In the genomic region with DNA sequence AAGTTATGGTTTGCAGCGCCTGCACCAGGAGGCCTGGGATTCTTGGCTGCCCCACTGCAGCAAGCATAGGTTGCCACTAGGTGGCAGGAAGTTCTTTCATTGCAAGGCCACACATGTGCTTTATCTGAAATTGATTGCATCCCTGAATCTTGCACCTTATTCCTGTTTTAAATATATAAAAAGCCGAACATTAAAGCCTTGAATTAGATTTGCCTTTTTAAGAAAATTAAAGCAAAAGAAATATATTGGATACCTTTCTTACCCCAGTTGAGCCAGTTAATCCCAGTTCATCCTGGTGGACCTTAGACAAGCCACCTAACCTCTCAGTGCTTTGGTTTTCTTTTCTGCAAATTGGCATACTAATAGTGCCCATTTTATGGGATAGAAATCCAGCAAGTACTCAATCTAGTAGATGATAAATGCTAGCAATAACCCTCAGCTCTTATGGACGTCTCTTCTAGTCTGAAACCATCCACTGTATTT, we compare ENCODE assay signal across 1 cellular context.
TF ChIP-seq lines count a peak whose summit lies in the region.

No MANE protein-coding gene starts in this region.

TF ChIP-seq in HepG2, 621 proteins besides CTCF, POLR2A, EP300 and RAD21 (continues in another document):
- TF ChIP-seq ZNF317 (CRISPR knock-in tag; IDR thresholded peaks at IDR 0.05) (no peak), NFKBIZ (CRISPR knock-in tag; IDR thresholded peaks at IDR 0.05) (no peak), AHR (CRISPR knock-in tag; IDR thresholded peaks at IDR 0.05) (no peak), U2AF1 (optimal IDR thresholded peaks at IDR 0.05; ENCODE audit: low read depth, low read length) (no peak), NR2F1 (CRISPR knock-in tag; IDR thresholded peaks at IDR 0.05) (no peak), GABPB1 (CRISPR knock-in tag; IDR thresholded peaks at IDR 0.05) (no peak), NCOA5 (CRISPR knock-in tag; IDR thresholded peaks at IDR 0.05) (no peak), RARG (CRISPR knock-in tag; IDR thresholded peaks at IDR 0.05; ENCODE audit: low read depth) (no peak), PITX1 (CRISPR knock-in tag; IDR thresholded peaks at IDR 0.05) (no peak), ZNF781 (CRISPR knock-in tag; IDR thresholded peaks at IDR 0.05; ENCODE audit: borderline replicate concordance, not compliant biosample characterization) (no peak), MYNN (CRISPR knock-in tag; IDR thresholded peaks at IDR 0.05; ENCODE audit: low read depth) (no peak), SKI (IDR thresholded peaks at IDR 0.05; ENCODE audit: partially characterized antibody) (no peak), KDM3A (CRISPR knock-in tag; IDR thresholded peaks at IDR 0.05; ENCODE audit: low read depth) (no peak), FOSL1 (CRISPR knock-in tag; IDR thresholded peaks at IDR 0.05; ENCODE audit: borderline replicate concordance) (no peak), MBNL3 (CRISPR knock-in tag; conservative IDR thresholded peaks at IDR 0.05) (no peak), REXO4 (CRISPR knock-in tag; IDR thresholded peaks at IDR 0.05; ENCODE audit: borderline replicate concordance) (no peak), NFE2 (CRISPR knock-in tag; IDR thresholded peaks at IDR 0.05) (no peak), ZNF251 (CRISPR knock-in tag; IDR thresholded peaks at IDR 0.05) (no peak)
- TF ChIP-seq, protein P1, sequence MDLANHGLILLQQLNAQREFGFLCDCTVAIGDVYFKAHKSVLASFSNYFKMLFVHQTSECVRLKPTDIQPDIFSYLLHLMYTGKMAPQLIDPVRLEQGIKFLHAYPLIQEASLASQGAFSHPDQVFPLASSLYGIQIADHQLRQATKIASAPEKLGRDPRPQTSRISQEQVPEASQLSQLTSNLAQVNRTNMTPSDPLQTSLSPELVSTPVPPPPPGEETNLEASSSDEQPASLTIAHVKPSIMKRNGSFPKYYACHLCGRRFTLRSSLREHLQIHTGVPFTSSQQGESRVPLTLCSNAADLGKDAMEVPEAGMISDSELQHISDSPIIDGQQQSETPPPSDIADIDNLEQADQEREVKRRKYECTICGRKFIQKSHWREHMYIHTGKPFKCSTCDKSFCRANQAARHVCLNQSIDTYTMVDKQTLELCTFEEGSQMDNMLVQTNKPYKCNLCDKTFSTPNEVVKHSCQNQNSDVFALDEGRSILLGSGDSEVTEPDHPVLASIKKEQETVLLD (CRISPR knock-in tag; IDR thresholded peaks at IDR 0.05; ENCODE audit: low read depth), result no peak
- TF ChIP-seq, protein P2, sequence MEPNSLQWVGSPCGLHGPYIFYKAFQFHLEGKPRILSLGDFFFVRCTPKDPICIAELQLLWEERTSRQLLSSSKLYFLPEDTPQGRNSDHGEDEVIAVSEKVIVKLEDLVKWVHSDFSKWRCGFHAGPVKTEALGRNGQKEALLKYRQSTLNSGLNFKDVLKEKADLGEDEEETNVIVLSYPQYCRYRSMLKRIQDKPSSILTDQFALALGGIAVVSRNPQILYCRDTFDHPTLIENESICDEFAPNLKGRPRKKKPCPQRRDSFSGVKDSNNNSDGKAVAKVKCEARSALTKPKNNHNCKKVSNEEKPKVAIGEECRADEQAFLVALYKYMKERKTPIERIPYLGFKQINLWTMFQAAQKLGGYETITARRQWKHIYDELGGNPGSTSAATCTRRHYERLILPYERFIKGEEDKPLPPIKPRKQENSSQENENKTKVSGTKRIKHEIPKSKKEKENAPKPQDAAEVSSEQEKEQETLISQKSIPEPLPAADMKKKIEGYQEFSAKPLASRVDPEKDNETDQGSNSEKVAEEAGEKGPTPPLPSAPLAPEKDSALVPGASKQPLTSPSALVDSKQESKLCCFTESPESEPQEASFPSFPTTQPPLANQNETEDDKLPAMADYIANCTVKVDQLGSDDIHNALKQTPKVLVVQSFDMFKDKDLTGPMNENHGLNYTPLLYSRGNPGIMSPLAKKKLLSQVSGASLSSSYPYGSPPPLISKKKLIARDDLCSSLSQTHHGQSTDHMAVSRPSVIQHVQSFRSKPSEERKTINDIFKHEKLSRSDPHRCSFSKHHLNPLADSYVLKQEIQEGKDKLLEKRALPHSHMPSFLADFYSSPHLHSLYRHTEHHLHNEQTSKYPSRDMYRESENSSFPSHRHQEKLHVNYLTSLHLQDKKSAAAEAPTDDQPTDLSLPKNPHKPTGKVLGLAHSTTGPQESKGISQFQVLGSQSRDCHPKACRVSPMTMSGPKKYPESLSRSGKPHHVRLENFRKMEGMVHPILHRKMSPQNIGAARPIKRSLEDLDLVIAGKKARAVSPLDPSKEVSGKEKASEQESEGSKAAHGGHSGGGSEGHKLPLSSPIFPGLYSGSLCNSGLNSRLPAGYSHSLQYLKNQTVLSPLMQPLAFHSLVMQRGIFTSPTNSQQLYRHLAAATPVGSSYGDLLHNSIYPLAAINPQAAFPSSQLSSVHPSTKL (CRISPR knock-in tag; IDR thresholded peaks at IDR 0.05), result 0 out of 2 replicates have a peak, but pooled peaks have one; percentile 9
- TF ChIP-seq, protein P3, sequence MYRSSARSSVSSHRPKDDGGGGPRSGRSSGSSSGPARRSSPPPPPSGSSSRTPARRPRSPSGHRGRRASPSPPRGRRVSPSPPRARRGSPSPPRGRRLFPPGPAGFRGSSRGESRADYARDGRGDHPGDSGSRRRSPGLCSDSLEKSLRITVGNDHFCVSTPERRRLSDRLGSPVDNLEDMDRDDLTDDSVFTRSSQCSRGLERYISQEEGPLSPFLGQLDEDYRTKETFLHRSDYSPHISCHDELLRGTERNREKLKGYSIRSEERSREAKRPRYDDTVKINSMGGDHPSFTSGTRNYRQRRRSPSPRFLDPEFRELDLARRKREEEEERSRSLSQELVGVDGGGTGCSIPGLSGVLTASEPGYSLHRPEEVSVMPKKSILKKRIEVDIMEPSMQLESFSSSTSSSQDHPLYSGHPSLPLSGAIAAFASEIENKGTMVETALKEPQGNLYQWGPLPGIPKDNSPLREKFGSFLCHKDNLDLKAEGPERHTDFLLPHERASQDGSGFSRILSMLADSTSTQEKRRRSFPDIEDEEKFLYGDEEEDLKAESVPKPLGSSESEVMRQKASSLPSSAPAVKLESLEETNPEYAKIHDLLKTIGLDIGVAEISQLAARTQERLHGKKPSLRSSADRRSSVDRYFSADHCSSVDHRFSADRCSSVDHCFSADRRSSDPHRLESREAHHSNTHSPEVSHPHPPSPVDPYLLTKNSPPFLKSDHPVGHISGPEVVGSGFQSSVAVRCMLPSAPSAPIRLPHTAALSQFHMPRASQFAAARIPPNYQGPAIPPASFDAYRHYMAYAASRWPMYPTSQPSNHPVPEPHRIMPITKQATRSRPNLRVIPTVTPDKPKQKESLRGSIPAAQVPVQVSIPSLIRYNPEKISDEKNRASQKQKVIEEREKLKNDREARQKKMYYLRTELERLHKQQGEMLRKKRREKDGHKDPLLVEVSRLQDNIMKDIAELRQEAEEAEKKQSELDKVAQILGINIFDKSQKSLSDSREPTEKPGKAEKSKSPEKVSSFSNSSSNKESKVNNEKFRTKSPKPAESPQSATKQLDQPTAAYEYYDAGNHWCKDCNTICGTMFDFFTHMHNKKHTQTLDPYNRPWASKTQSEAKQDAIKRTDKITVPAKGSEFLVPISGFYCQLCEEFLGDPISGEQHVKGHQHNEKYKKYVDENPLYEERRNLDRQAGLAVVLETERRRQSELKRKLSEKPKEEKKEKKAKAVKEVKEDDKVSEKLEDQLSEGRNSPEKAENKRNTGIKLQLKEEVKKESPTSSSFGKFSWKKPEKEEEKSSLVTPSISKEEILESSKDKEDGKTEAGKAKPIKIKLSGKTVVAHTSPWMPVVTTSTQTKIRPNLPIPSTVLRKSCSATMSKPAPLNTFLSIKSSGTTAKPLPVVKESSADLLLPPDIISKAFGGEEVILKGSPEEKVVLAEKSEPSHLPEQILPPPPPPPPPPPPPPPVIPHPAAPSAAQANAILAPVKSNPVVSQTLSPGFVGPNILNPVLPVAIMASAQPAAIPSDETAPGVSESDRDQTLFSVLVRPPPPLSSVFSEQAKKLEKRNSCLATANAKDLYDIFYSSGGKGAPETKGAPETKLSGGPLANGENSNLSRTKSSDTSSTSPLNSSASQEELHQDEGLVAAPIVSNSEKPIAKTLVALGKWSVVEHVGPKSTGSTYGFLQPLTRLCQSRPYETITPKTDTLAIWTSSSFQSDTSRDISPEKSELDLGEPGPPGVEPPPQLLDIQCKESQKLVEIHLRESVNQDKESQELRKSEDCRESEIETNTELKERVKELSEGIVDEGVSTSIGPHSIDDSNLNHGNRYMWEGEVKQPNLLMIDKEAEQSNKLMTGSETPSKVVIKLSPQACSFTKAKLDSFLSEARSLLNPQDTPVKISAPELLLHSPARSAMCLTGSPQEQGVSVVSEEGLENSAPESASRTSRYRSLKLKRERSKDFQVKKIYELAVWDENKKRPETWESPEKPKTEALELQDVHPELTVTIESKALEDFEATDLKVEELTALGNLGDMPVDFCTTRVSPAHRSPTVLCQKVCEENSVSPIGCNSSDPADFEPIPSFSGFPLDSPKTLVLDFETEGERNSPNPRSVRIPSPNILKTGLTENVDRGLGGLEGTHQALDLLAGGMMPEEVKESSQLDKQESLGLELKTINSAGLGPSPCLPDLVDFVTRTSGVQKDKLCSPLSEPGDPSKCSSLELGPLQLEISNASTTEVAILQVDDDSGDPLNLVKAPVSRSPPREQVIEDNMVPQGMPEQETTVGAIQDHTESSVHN (CRISPR knock-in tag; IDR thresholded peaks at IDR 0.05), result no peak
- TF ChIP-seq, protein P4, sequence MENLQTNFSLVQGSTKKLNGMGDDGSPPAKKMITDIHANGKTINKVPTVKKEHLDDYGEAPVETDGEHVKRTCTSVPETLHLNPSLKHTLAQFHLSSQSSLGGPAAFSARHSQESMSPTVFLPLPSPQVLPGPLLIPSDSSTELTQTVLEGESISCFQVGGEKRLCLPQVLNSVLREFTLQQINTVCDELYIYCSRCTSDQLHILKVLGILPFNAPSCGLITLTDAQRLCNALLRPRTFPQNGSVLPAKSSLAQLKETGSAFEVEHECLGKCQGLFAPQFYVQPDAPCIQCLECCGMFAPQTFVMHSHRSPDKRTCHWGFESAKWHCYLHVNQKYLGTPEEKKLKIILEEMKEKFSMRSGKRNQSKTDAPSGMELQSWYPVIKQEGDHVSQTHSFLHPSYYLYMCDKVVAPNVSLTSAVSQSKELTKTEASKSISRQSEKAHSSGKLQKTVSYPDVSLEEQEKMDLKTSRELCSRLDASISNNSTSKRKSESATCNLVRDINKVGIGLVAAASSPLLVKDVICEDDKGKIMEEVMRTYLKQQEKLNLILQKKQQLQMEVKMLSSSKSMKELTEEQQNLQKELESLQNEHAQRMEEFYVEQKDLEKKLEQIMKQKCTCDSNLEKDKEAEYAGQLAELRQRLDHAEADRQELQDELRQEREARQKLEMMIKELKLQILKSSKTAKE (CRISPR knock-in tag; IDR thresholded peaks at IDR 0.05; ENCODE audit: borderline replicate concordance), result no peak
- TF ChIP-seq, protein P5, sequence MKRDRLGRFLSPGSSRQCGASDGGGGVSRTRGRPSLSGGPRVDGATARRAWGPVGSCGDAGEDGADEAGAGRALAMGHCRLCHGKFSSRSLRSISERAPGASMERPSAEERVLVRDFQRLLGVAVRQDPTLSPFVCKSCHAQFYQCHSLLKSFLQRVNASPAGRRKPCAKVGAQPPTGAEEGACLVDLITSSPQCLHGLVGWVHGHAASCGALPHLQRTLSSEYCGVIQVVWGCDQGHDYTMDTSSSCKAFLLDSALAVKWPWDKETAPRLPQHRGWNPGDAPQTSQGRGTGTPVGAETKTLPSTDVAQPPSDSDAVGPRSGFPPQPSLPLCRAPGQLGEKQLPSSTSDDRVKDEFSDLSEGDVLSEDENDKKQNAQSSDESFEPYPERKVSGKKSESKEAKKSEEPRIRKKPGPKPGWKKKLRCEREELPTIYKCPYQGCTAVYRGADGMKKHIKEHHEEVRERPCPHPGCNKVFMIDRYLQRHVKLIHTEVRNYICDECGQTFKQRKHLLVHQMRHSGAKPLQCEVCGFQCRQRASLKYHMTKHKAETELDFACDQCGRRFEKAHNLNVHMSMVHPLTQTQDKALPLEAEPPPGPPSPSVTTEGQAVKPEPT (CRISPR knock-in tag; IDR thresholded peaks at IDR 0.05; ENCODE audit: low read depth), result no peak
- TF ChIP-seq, protein P6, sequence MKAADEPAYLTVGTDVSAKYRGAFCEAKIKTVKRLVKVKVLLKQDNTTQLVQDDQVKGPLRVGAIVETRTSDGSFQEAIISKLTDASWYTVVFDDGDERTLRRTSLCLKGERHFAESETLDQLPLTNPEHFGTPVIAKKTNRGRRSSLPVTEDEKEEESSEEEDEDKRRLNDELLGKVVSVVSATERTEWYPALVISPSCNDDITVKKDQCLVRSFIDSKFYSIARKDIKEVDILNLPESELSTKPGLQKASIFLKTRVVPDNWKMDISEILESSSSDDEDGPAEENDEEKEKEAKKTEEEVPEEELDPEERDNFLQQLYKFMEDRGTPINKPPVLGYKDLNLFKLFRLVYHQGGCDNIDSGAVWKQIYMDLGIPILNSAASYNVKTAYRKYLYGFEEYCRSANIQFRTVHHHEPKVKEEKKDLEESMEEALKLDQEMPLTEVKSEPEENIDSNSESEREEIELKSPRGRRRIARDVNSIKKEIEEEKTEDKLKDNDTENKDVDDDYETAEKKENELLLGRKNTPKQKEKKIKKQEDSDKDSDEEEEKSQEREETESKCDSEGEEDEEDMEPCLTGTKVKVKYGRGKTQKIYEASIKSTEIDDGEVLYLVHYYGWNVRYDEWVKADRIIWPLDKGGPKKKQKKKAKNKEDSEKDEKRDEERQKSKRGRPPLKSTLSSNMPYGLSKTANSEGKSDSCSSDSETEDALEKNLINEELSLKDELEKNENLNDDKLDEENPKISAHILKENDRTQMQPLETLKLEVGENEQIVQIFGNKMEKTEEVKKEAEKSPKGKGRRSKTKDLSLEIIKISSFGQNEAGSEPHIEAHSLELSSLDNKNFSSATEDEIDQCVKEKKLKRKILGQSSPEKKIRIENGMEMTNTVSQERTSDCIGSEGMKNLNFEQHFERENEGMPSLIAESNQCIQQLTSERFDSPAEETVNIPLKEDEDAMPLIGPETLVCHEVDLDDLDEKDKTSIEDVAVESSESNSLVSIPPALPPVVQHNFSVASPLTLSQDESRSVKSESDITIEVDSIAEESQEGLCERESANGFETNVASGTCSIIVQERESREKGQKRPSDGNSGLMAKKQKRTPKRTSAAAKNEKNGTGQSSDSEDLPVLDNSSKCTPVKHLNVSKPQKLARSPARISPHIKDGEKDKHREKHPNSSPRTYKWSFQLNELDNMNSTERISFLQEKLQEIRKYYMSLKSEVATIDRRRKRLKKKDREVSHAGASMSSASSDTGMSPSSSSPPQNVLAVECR (CRISPR knock-in tag; IDR thresholded peaks at IDR 0.05; ENCODE audit: borderline replicate concordance), result no peak
- TF ChIP-seq, protein P7, sequence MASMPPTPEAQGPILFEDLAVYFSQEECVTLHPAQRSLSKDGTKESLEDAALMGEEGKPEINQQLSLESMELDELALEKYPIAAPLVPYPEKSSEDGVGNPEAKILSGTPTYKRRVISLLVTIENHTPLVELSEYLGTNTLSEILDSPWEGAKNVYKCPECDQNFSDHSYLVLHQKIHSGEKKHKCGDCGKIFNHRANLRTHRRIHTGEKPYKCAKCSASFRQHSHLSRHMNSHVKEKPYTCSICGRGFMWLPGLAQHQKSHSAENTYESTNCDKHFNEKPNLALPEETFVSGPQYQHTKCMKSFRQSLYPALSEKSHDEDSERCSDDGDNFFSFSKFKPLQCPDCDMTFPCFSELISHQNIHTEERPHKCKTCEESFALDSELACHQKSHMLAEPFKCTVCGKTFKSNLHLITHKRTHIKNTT (CRISPR knock-in tag; IDR thresholded peaks at IDR 0.05), result no peak
- TF ChIP-seq, protein P8, sequence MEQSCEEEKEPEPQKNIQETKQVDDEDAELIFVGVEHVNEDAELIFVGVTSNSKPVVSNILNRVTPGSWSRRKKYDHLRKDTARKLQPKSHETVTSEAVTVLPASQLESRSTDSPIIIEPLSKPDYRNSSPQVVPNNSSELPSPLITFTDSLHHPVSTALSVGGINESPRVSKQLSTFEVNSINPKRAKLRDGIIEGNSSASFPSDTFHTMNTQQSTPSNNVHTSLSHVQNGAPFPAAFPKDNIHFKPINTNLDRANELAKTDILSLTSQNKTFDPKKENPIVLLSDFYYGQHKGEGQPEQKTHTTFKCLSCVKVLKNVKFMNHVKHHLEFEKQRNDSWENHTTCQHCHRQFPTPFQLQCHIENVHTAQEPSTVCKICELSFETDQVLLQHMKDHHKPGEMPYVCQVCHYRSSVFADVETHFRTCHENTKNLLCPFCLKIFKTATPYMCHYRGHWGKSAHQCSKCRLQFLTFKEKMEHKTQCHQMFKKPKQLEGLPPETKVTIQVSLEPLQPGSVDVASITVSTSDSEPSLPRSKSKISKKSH (CRISPR knock-in tag; IDR thresholded peaks at IDR 0.05; ENCODE audit: borderline replicate concordance), result no peak
